8 cellular contexts compared by ENCODE assay signal in genomic region chr9:133532937-133533668, GRCh38. TPM values are rescaled to one million over a fixed set of nuclear protein-coding genes. Genes with fewer than 3 reads are reported as not detected.
A peak's percentile ranks its signal among the peaks of the same experiment; 100 is the strongest.
DNase-seq lines count a peak whose midpoint lies in the region; ATAC-seq and TF ChIP-seq lines count a peak whose summit lies in the region.

No MANE protein-coding gene starts in this region.

- no peak overlapping the region for H2AFZ ChIP-seq in PC-3 (ENCODE audit: low read length)

- H3K4me3 ChIP-seq in PC-3 (ENCODE audit: low read length) (no peak overlapping the region), fibroblast of villous mesenchyme (ENCODE audit: low read depth, low read length) (no peak overlapping the region)

- H4K20me1 ChIP-seq in PC-3 (ENCODE audit: low read length): no peaks in the 10 kb centered on the region

- no peak overlapping the region for H3K9ac ChIP-seq in PC-3 (ENCODE audit: low read length)

- POLR2A ChIA-PET in PC-3 (lab: Charles Lee; ENCODE audit: unreplicated experiment): no interaction called here

- no peak overlapping the region for H3K27ac ChIP-seq in PC-3 (ENCODE audit: low read length)

- no peaks in the 10 kb centered on the region for H3K79me2 ChIP-seq in PC-3 (ENCODE audit: low read length)

- DNase-seq in CD1c-positive myeloid dendritic cell (ENCODE audit: extremely low spot score) (peak; percentile 68), HT-29 (ENCODE audit: low spot score) (peak; percentile 91), PC-3 (peak; percentile 57), activated T-helper 1 cell treated with Interleukin-2 at 50 U/mL for 16 hours (ENCODE audit: low read depth) (peak; percentile 36), fibroblast of villous mesenchyme (ENCODE audit: low read depth) (peak; percentile 54), posterior vena cava (ENCODE audit: low spot score) (peak; percentile 92)

- H3K4me2 ChIP-seq in PC-3 (ENCODE audit: low read length): no peak overlapping the region

- intact Hi-C loops in PC-3 (cut with micrococcal nuclease) (loop anchor here (2.0 kb wide), 1 partner anchor 194 kb away; no protein-coding TSS in a partner anchor), posterior vena cava (cut with DNase I) (loop anchor here (2.0 to 10.0 kb wide), 2 partner anchors 192 to 194 kb away; no protein-coding TSS in a partner anchor)

- CTCF ChIA-PET in PC-3 (lab: Charles Lee): no interaction called here

- no peaks in the 10 kb centered on the region for H3K4me1 ChIP-seq in PC-3 (ENCODE audit: insufficient read depth, low read length)

- peaks cover 17% of the 10 kb centered on the region for H3K27me3 ChIP-seq in PC-3 (ENCODE audit: low read length)

- no TSS peak for BruUV-seq in PC-3 (replicated peaks; lab: Mats Ljungman, UMichigan)

- ATAC-seq in PC-3: peak; percentile 50
- ATAC-seq in GM21529 (IDR thresholded peaks at IDR 0.05; ENCODE audit: unreplicated experiment): no peak
- no peak for ATAC-seq in HG03159 (IDR thresholded peaks at IDR 0.05; ENCODE audit: unreplicated experiment)

- TF ChIP-seq CTCF in PC-3 (conservative IDR thresholded peaks at IDR 0.05; ENCODE audit: low read depth, low read length) (peak; percentile 60), fibroblast of villous mesenchyme (IDR thresholded peaks at IDR 0.05; ENCODE audit: insufficient read depth, low read depth, low read length) (peak; percentile 67)

- no peaks in the 10 kb centered on the region for H3K36me3 ChIP-seq in PC-3 (ENCODE audit: low read depth, low read length)

- H3K9me3 ChIP-seq in PC-3 (ENCODE audit: low read length): no peaks in the 10 kb centered on the region

- H3K9me2 ChIP-seq in PC-3 (replicated peaks; ENCODE audit: low read length): no peaks in the 10 kb centered on the region

- no peaks in the 10 kb centered on the region for H3F3A ChIP-seq in PC-3 (ENCODE audit: low read length, unreplicated experiment)

RNA-seq across cellular contexts. Expression of gene ADAMTSL2, which starts 1.4 kb away (rescaled TPM):
- 0.16 and 0.25 TPM in 2 replicates for total RNA-seq in HT-29 (2014; rRNA removed; shearing (Covaris generic))
- total RNA-seq in PC-3 (2014; rRNA removed) (not detected in 2 replicates), fibroblast of villous mesenchyme (under 0.01 and 0.32 TPM in 2 replicates), posterior vena cava (10 to 100 TPM in 1 of 2 donors, 1 to 10 TPM in 1; 5.5 to 11.3 TPM)

RNA-seq across cellular contexts. Expression of gene MYMK, which starts 8.3 kb away (rescaled TPM):
- not detected in 2 replicates for total RNA-seq in HT-29 (2014; rRNA removed; shearing (Covaris generic))
- total RNA-seq in PC-3 (2014; rRNA removed) (not detected in 2 replicates), fibroblast of villous mesenchyme (not detected in 2 replicates), posterior vena cava (not detected)

RNA-seq across cellular contexts. Expression of gene SLC2A6, which starts 54.2 kb away (rescaled TPM):
- 12.5 and 14.4 TPM in 2 replicates for total RNA-seq in HT-29 (2014; rRNA removed; shearing (Covaris generic))
- total RNA-seq in PC-3 (2014; rRNA removed) (20.5 and 21.7 TPM in 2 replicates), fibroblast of villous mesenchyme (35.4 and 41.9 TPM in 2 replicates), posterior vena cava (1 to 10 TPM; 3.2 to 4.0 TPM)

Comparison
In these comparisons a context has a peak if more than half of its experiments do, and no peak if none do; other contexts are left out.
1. DNase-seq: peak in every context shown above with its lines; median percentile 92 in posterior vena cava; 91 in HT-29; 68 in CD1c-positive myeloid dendritic cell; 57 in PC-3; 54 in fibroblast of villous mesenchyme; 36 in activated T-helper 1 cell treated with Interleukin-2 at 50 U/mL for 16 hours.